Comparison of ENCODE assay signal across 23 cellular contexts in the genomic region with DNA sequence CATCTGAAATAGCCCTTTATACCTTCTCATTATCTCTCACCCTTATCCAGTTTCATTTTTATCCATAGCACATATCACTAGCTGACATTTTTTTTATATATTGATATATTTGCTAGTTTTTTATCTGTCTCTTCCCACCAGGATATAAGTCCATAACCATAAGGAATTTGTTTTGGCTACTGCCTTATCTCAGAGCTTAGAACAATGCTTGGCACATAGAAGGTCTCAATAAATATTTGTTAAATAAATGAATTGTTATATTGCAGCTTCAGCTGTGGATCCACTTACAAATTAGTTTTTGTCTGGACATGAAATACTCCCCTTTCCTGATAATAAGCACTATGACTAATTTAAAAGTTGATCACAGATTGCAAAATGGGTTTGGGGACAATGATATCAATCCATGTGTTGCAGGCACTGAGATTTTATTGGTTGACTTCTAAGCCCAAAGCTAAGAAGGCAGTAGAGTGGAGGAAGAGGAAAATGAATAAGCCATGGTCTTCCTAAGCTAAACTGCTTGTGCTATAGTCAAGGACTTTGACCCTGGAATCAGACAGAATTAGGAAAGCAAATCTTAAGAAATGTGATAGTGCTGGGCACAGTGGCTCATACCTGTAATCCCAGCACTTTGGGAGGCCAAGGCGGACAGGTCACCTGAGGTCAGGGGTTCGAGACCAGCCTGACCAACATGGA.
"Had no signal": no experiment of that assay in that cellular context is flagged by ENCODE, and none has a peak within 500 bp of the region (broad histone marks: within the 10 kb centered on the region; RNA-seq: fewer than 3 reads in every experiment).

No MANE protein-coding gene starts in this region.

- H3K36me3 ChIP-seq: ascending aorta, cardiac muscle cell, Peyer's patch had no signal

- DNase-seq: activated CD4-positive, alpha-beta memory T cell treated with anti-CD3 and anti-CD28 coated beads for 36 hours; activated CD4-positive, alpha-beta T cell treated with anti-CD3 and anti-CD28 coated beads, Interleukin-2, amount 10 ng/mL, durations not matched to agents 7 days and 5 days; activated CD4-positive, CD25-positive, alpha-beta regulatory T cell; activated CD8-positive, alpha-beta memory T cell treated with anti-CD3 and anti-CD28 coated beads, Interleukin-2, amount 50 U/mL, for 4 hours; activated naive CD4-positive, alpha-beta T cell treated with Interleukin-2 at 50 U/mL for 16 hours; activated naive CD8-positive, alpha-beta T cell treated with anti-CD3 and anti-CD28 coated beads, Interleukin-2, amount 50 U/mL, for 24 hours; activated T-cell treated with anti-CD3 and anti-CD28 coated beads, Interleukin-2, amount 50 U/mL, for 72 hours; amniotic stem cell; Karpas-422; NCI-H1105 treated with DMSO at 0.1 percent for 48 hours; NCI-H1436 treated with DMSO at 0.1 percent for 48 hours; NCI-H187; NCI-H2081; NCI-H446; NCI-H524; Peyer's patch; SHP77; T-helper 17 cell; T-helper 9 cell had no signal

- H3K4me1 ChIP-seq: ascending aorta had no signal

- H3K27me3 ChIP-seq: ascending aorta, cardiac muscle cell, Peyer's patch had no signal

- H3K4me3 ChIP-seq: ascending aorta, cardiac muscle cell, K562, Peyer's patch had no signal

- H3K9me3 ChIP-seq: ascending aorta, Peyer's patch had no signal

- H3K27ac ChIP-seq: ascending aorta, cardiac muscle cell had no signal

- ATAC-seq: activated naive CD4-positive, alpha-beta T cell treated with anti-CD3 and anti-CD28 coated beads, Interleukin-2, amount 50 U/mL, for 72 hours; activated naive CD8-positive, alpha-beta T cell treated with anti-CD3 and anti-CD28 coated beads, Interleukin-2, amount 50 U/mL, for 24 hours; activated T-cell treated with anti-CD3 and anti-CD28 coated beads, Interleukin-2, amount 50 U/mL, for 72 hours; K562; T-helper 17 cell had no signal
